27 cellular contexts compared by ENCODE assay signal in genomic region chr18:13339653-13340052, GRCh38.
"Had no signal": no experiment of that assay in that cellular context is flagged by ENCODE, and none has a peak within 500 bp of the region (broad histone marks: within the 10 kb centered on the region; RNA-seq: fewer than 3 reads in every experiment).

No MANE protein-coding gene starts in this region.

- H3K4me3 ChIP-seq: colonic mucosa, esophagus squamous epithelium, gastrocnemius medialis, heart right ventricle, left ventricle myocardium inferior, lower lobe of right lung, mucosa of descending colon had no signal

- ATAC-seq: effector memory CD8-positive, alpha-beta T cell; esophagus mucosa; gastrocnemius medialis; heart right ventricle; left colon; left lobe of liver; lower lobe of right lung; mucosa of descending colon had no signal

- H3K4me1 ChIP-seq: colonic mucosa, esophagus squamous epithelium, gastrocnemius medialis, lower lobe of right lung had no signal

- H3K9me3 ChIP-seq: colonic mucosa, gastrocnemius medialis had no signal

- H3K36me3 ChIP-seq: colonic mucosa, esophagus squamous epithelium, gastrocnemius medialis, heart right ventricle, left ventricle myocardium inferior, lower lobe of right lung had no signal

- FAIRE-seq: endometrium, islet of Langerhans, keratinocyte had no signal

- H3K27me3 ChIP-seq: colonic mucosa, esophagus squamous epithelium, gastrocnemius medialis, heart right ventricle had no signal

- DNase-seq: colonic mucosa; cortex of kidney; effector CD8-positive, alpha-beta T cell; effector memory CD8-positive, alpha-beta T cell; endodermal cell; erythroblast; esophagus squamous epithelium; foreskin fibroblast; foreskin melanocyte; gastrocnemius medialis; glutamatergic neuron; head of caudate nucleus; heart right ventricle; hippocampal formation; kidney glomerular epithelial cell; left colon; left ventricle myocardium inferior; lower lobe of right lung; mesenchymal stem cell; mucosa of descending colon; naive B cell had no signal

- H3K27ac ChIP-seq: colonic mucosa, epithelial cell of prostate, esophagus squamous epithelium, gastrocnemius medialis, heart right ventricle, left ventricle myocardium inferior, lower lobe of right lung had no signal
